ENCODE assay signal across 26 cellular contexts in genomic region chr15:88752956-88753355, GRCh38. TPM values are rescaled to one million over a fixed set of nuclear protein-coding genes. Genes with fewer than 3 reads are reported as not detected.
DNase-seq lines count a peak whose midpoint lies in the region; ATAC-seq and TF ChIP-seq lines count a peak whose summit lies in the region.
"Had no signal": no experiment of that assay in that cellular context is flagged by ENCODE, and none has a peak within 500 bp of the region (broad histone marks: within the 10 kb centered on the region; RNA-seq: fewer than 3 reads in every experiment).

No MANE protein-coding gene starts in this region.

- ATAC-seq in stimulated activated naive B cell treated with anti-CD40 and anti-IgM and Interleukin-4, amounts not matched to agents 10 μg/mL and 1 μg/mL and 100 μg/mL, for 72 hours (replicated peaks), result no peak
- no peak for ATAC-seq in left cardiac atrium
- ATAC-seq: CD8-positive, alpha-beta T cell; K562 had no signal

- no peak overlapping the region for H3K27ac ChIP-seq in WERI-Rb-1
- H3K27ac ChIP-seq: A549, C4-2B, PC-9, RWPE1 had no signal

- peak overlapping the region; percentile 1 for H3K27ac Mint-ChIP-seq in stimulated activated naive B cell treated with anti-CD40 and anti-IgM and Interleukin-4, amounts not matched to agents 10 μg/mL and 1 μg/mL and 100 μg/mL, for 72 hours
- H3K27ac Mint-ChIP-seq: CD8-positive, alpha-beta T cell had no signal

- H3K9me3 ChIP-seq in WERI-Rb-1 (ENCODE audit: severe bottlenecking), result no peaks in the 10 kb centered on the region

- H3K4me3 Mint-ChIP-seq in stimulated activated naive B cell treated with anti-CD40 and anti-IgM and Interleukin-4, amounts not matched to agents 10 μg/mL and 1 μg/mL and 100 μg/mL, for 72 hours, result no peak overlapping the region
- H3K4me3 Mint-ChIP-seq: CD8-positive, alpha-beta T cell had no signal

- no peak for TF ChIP-seq CTCF in WERI-Rb-1 (IDR thresholded peaks at IDR 0.05; ENCODE audit: low read depth, low read length)

- DNase-seq in LHCN-M2 (ENCODE audit: low read depth), result peak; percentile 22
- DNase-seq in NCI-H524 (lab: John Stamatoyannopoulos, UW), result peak; percentile 47 to 86
- peak; percentile 13 for DNase-seq in WERI-Rb-1
- DNase-seq in stimulated activated naive B cell treated with anti-CD40 and anti-IgM and Interleukin-4, amounts not matched to agents 10 μg/mL and 1 μg/mL and 100 μg/mL, for 72 hours, result no peak
- DNase-seq in left cardiac atrium, result no peak
- DNase-seq in stimulated activated CD4-positive, alpha-beta T cell treated with anti-CD3 and anti-CD28 coated beads, Interleukin-4, amount 100 ng/mL, for 4 hours, result no peak
- DNase-seq in stimulated activated CD8-positive, alpha-beta memory T cell treated with anti-CD3 and anti-CD28 coated beads, Interleukin-4, amount 100 ng/mL, for 48 hours, result no peak
- DNase-seq: AML-193; CD8-positive, alpha-beta T cell; Kasumi-1; MG63; NCI-H1105 treated with DMSO at 0.1 percent for 48 hours; NCI-H146; NCI-H2029 treated with DMSO at 0.1 percent for 48 hours; NCI-H226; NCI-H510A; NCI-H748 treated with DMSO at 0.1 percent for 48 hours; PC-9; SHP77; T-helper 1 cell had no signal

- peaks cover 0 to 3% of the 10 kb centered on the region in 2 donors for H3K9me3 Mint-ChIP-seq in stimulated activated naive B cell treated with anti-CD40 and anti-IgM and Interleukin-4, amounts not matched to agents 10 μg/mL and 1 μg/mL and 100 μg/mL, for 72 hours
- H3K9me3 Mint-ChIP-seq: CD8-positive, alpha-beta T cell had no signal

- H3K36me3 Mint-ChIP-seq in stimulated activated naive B cell treated with anti-CD40 and anti-IgM and Interleukin-4, amounts not matched to agents 10 μg/mL and 1 μg/mL and 100 μg/mL, for 72 hours, result peaks cover 0 to 1% of the 10 kb centered on the region in 2 donors
- H3K36me3 Mint-ChIP-seq: CD8-positive, alpha-beta T cell had no signal

- H3K27me3 ChIP-seq in WERI-Rb-1 (ENCODE audit: insufficient read depth, low read depth, severe bottlenecking), result no peaks in the 10 kb centered on the region
- H3K27me3 ChIP-seq: MG63 had no signal

- peaks cover 10 to 25% of the 10 kb centered on the region in 2 donors for H3K27me3 Mint-ChIP-seq in stimulated activated naive B cell treated with anti-CD40 and anti-IgM and Interleukin-4, amounts not matched to agents 10 μg/mL and 1 μg/mL and 100 μg/mL, for 72 hours

- H3K36me3 ChIP-seq in WERI-Rb-1, result no peaks in the 10 kb centered on the region
- H3K36me3 ChIP-seq: MG63 had no signal

- no peak overlapping the region for H3K4me3 ChIP-seq in WERI-Rb-1 (ENCODE audit: low read depth, low read length)
- H3K4me3 ChIP-seq: A549, K562, MG63, PC-9 had no signal

- peaks cover 0 to 3% of the 10 kb centered on the region in 2 donors for H3K4me1 Mint-ChIP-seq in stimulated activated naive B cell treated with anti-CD40 and anti-IgM and Interleukin-4, amounts not matched to agents 10 μg/mL and 1 μg/mL and 100 μg/mL, for 72 hours

- intact Hi-C loops in left cardiac atrium (cut with DNase I), result no loop called here

RNA-seq across cellular contexts. Expression of gene ACAN, which starts 50.3 kb away (rescaled TPM):
- total RNA-seq in LHCN-M2 (2014; rRNA removed) (under 0.01 TPM in 1 of 2 replicates, not detected in the other), left cardiac atrium (under 1 TPM; 0.09 to 0.52 TPM)
- polyA plus RNA-seq in LHCN-M2 (2012), result 0.04 TPM
- total RNA-seq: CD8-positive, alpha-beta T cell; Daoy; G401; K562; PC-9 had no signal
- polyA plus RNA-seq: K562 had no signal

Comparison
In these comparisons a context has a peak if more than half of its experiments do, and no peak if none do; other contexts are left out.
1. DNase-seq: peak in LHCN-M2 (single experiment), NCI-H524 (2 of 2) and WERI-Rb-1 (single experiment); none in stimulated activated naive B cell treated with anti-CD40 and anti-IgM and Interleukin-4, amounts not matched to agents 10 μg/mL and 1 μg/mL and 100 μg/mL, for 72 hours (single experiment), left cardiac atrium (single experiment), stimulated activated CD4-positive, alpha-beta T cell treated with anti-CD3 and anti-CD28 coated beads, Interleukin-4, amount 100 ng/mL, for 4 hours (0 of 2) and stimulated activated CD8-positive, alpha-beta memory T cell treated with anti-CD3 and anti-CD28 coated beads, Interleukin-4, amount 100 ng/mL, for 48 hours (single experiment).